19 cellular contexts compared by ENCODE assay signal in the genomic region with DNA sequence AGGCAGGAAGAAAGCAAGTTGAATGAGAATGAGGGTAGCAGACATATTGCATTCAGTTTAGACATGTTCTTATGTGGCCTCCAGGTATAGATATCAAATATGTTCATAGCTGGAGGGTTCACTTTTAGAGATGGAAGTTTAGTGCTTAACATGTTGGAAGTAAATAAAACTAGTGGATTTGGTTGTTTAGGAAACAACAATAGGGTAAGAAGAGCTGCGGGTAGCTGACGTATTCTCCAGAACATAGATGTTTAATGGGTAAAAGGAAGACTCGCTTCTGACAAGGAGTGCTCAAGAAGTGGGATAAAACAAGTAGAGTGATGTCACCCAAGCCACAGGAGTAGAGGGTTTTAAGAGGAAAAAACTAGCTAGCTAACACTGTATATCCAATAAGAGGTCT.
DNase-seq lines count a peak whose midpoint lies in the region; ATAC-seq and TF ChIP-seq lines count a peak whose summit lies in the region.
"Had no signal": no experiment of that assay in that cellular context is flagged by ENCODE, and none has a peak within 500 bp of the region (broad histone marks: within the 10 kb centered on the region; RNA-seq: fewer than 3 reads in every experiment).

No MANE protein-coding gene starts in this region.

- intact Hi-C loops in tibial artery (cut with DNase I; ENCODE audit: low total_unique reads) = no loop called here

- POLR2A ChIA-PET in GM10248 (lab: Yijun Ruan, JAX) = interaction anchor here (0.7 kb wide), 1 partner anchor 438 kb away, joined by 3 read pairs; no protein-coding TSS in a partner anchor

- no peak overlapping the region for H3K4ac ChIP-seq in trophoblast cell (ENCODE audit: low read depth, low read length)

- 0 out of 2 replicates have a peak overlapping the region, but pooled peaks have one; percentile 53 for H2AFZ ChIP-seq in Karpas-422 (ENCODE audit: low read length)
- H2AFZ ChIP-seq in trophoblast cell (ENCODE audit: insufficient read depth, low read length, poor library complexity) = no peak overlapping the region
- H2AFZ ChIP-seq: PC-9 had no signal

- no peak overlapping the region for H3K14ac ChIP-seq in trophoblast cell (ENCODE audit: low read length)

- no peak overlapping the region for H4K8ac ChIP-seq in trophoblast cell (ENCODE audit: low read depth, low read length)

- H3K79me1 ChIP-seq in trophoblast cell (ENCODE audit: low read length) = peaks cover 21% of the 10 kb centered on the region

- WGBS in gastroesophageal sphincter (ENCODE audit: low coverage in 1 of 2), 2 donors = 88 to 100% methylated on average over 3 of the region's 3 CpGs
- WGBS in trophoblast cell (ENCODE audit: extremely low coverage, insufficient coverage, insufficient read length) = no CpG with 5 or more reads among the region's 3 CpGs

- H3K9me3 ChIP-seq in Karpas-422 (ENCODE audit: low read length) = no peaks in the 10 kb centered on the region
- H3K9me3 ChIP-seq in gastroesophageal sphincter = no peaks in the 10 kb centered on the region
- peaks cover 2% of the 10 kb centered on the region for H3K9me3 ChIP-seq in trophoblast cell (ENCODE audit: insufficient read depth, low read depth, low read length)
- H3K9me3 ChIP-seq in tibial artery = no peaks in the 10 kb centered on the region
- H3K9me3 ChIP-seq: SJSA1 had no signal

- CTCF ChIA-PET in GM10248 (lab: Yijun Ruan, JAX) = interaction anchor here (1.0 to 1.5 kb wide), 3 partner anchors 11 to 217 kb away, joined by 3 to 5 read pairs (median 4); no protein-coding TSS in a partner anchor

- H4K20me1 ChIP-seq in Karpas-422 (ENCODE audit: insufficient read depth, low read depth, low read length) = no peaks in the 10 kb centered on the region

- TF ChIP-seq EP300 in gastroesophageal sphincter (IDR thresholded peaks at IDR 0.05) = no peak

- DNase-seq in Karpas-422 (no peak), trophoblast cell (peak; percentile 68 to 88), tibial artery (no peak), HPDE6-E6E7 (ENCODE audit: extremely low spot score) (no peak), GM10248 (ENCODE audit: extremely low spot score) (no peak)
- no peak for DNase-seq in NK-92 treated with Interleukin-12 subunit alpha and Interleukin-12 subunit beta, amount 100 ng/mL, for 24 hours (lab: John Stamatoyannopoulos, UW)
- DNase-seq: AML-193, COR-L47, EL, HCEC 1CT, KBM-7, NCI-H1436 treated with DMSO at 0.1 percent for 48 hours, NCI-H2029 treated with DMSO at 0.1 percent for 48 hours, NCI-H510A treated with DMSO at 0.1 percent for 48 hours, NCI-H82, PC-9 had no signal

- no peak overlapping the region for H4K12ac ChIP-seq in trophoblast cell (ENCODE audit: low read depth, low read length)

- H3K23ac ChIP-seq in trophoblast cell (ENCODE audit: low read length) = no peak overlapping the region

- no peaks in the 10 kb centered on the region for H3K9me2 ChIP-seq in Karpas-422 (replicated peaks; ENCODE audit: insufficient read depth, low read length)

- H2BK12ac ChIP-seq in trophoblast cell (ENCODE audit: low read length) = no peak overlapping the region

- ATAC-seq in gastroesophageal sphincter (no peak), HG02852 (IDR thresholded peaks at IDR 0.05; ENCODE audit: unreplicated experiment) (no peak)

- no peak overlapping the region for H4K91ac ChIP-seq in trophoblast cell (ENCODE audit: low read depth, low read length)

- no peak overlapping the region for H3K4me3 ChIP-seq in Karpas-422 (ENCODE audit: low read length)
- H3K4me3 ChIP-seq in gastroesophageal sphincter = no peak overlapping the region
- no peak overlapping the region for H3K4me3 ChIP-seq in trophoblast cell (ENCODE audit: low read depth, low read length)
- no peak overlapping the region for H3K4me3 ChIP-seq in tibial artery
- H3K4me3 ChIP-seq: PC-9, SJSA1 had no signal

- no peak overlapping the region for H3K18ac ChIP-seq in trophoblast cell (ENCODE audit: low read length)

- TF ChIP-seq POLR2A in gastroesophageal sphincter (IDR thresholded peaks at IDR 0.05) = no peak

- H3K4me2 ChIP-seq in Karpas-422 (ENCODE audit: low read depth, low read length, poor library complexity, severe bottlenecking) (no peak overlapping the region), trophoblast cell (ENCODE audit: low read length) (no peak overlapping the region)
- H3K4me2 ChIP-seq: PC-9 had no signal

- H2BK120ac ChIP-seq in trophoblast cell (ENCODE audit: insufficient read depth, low read length, poor library complexity) = no peak overlapping the region

- H3K27me3 ChIP-seq in Karpas-422 (ENCODE audit: low read length) = no peaks in the 10 kb centered on the region
- H3K27me3 ChIP-seq in gastroesophageal sphincter = no peaks in the 10 kb centered on the region
- H3K27me3 ChIP-seq in trophoblast cell (ENCODE audit: insufficient read depth, low read length) = no peaks in the 10 kb centered on the region
- H3K27me3 ChIP-seq in tibial artery = no peaks in the 10 kb centered on the region
- H3K27me3 ChIP-seq: SJSA1 had no signal

- H3K9ac ChIP-seq in Karpas-422 (ENCODE audit: low read length) (no peak overlapping the region), trophoblast cell (ENCODE audit: low read length) (no peak overlapping the region)

- H3K27ac ChIP-seq in Karpas-422 (ENCODE audit: low read length) (no peak overlapping the region), gastroesophageal sphincter (peak overlapping the region; percentile 87 to 97 (median 92)), trophoblast cell (ENCODE audit: low read depth, low read length) (no peak overlapping the region), tibial artery (peak overlapping the region; percentile 69 to 81)
- H3K27ac ChIP-seq: PC-9, SJSA1 had no signal

- no peak overlapping the region for H2AK5ac ChIP-seq in trophoblast cell (ENCODE audit: low read length)

- H3K4me1 ChIP-seq in Karpas-422 (ENCODE audit: low read length) (peaks cover 7% of the 10 kb centered on the region), gastroesophageal sphincter (peaks cover 21 to 61% (median 22%) of the 10 kb centered on the region in 3 donors), trophoblast cell (ENCODE audit: control insufficient read depth in 1 of 2, insufficient read depth in 2 of 2, low read length in 2 of 2) (peaks cover 18 to 19% of the 10 kb centered on the region in 2 experiments), tibial artery (peaks cover 0 to 69% (median 33%) of the 10 kb centered on the region in 4 donors)

- no peak overlapping the region for H2BK5ac ChIP-seq in trophoblast cell (ENCODE audit: low read depth, low read length, poor library complexity)

- H3K36me3 ChIP-seq in Karpas-422 (ENCODE audit: insufficient read depth, low read length) (no peaks in the 10 kb centered on the region), gastroesophageal sphincter (no peaks in the 10 kb centered on the region), trophoblast cell (ENCODE audit: control insufficient read depth in 1 of 2, insufficient read depth in 2 of 2, low read length in 2 of 2) (no peaks in the 10 kb centered on the region), tibial artery (no peaks in the 10 kb centered on the region)
- H3K36me3 ChIP-seq: SJSA1 had no signal

- TF ChIP-seq CTCF in gastroesophageal sphincter (IDR thresholded peaks at IDR 0.05) (no peak), tibial artery (IDR thresholded peaks at IDR 0.05) (no peak), GM10248 (IDR thresholded peaks at IDR 0.05; ENCODE audit: control extremely low read depth, extremely low read depth, low read depth, missing control alignments) (no peak)

- no peaks in the 10 kb centered on the region for H3K79me2 ChIP-seq in Karpas-422 (ENCODE audit: low read length)
- peaks cover 6% of the 10 kb centered on the region for H3K79me2 ChIP-seq in trophoblast cell (ENCODE audit: control insufficient read depth, insufficient read depth, low read length, poor library complexity)

Comparison
In these comparisons a context has a peak if more than half of its experiments do, and no peak if none do; other contexts are left out.
1. DNase-seq: peak in trophoblast cell (2 of 2); none in Karpas-422 (single experiment), tibial artery (0 of 2), HPDE6-E6E7 (single experiment), GM10248 (single experiment) and NK-92 treated with Interleukin-12 subunit alpha and Interleukin-12 subunit beta, amount 100 ng/mL, for 24 hours (single experiment).
2. H3K27ac ChIP-seq: peak in gastroesophageal sphincter (4 of 4) and tibial artery (2 of 2); none in Karpas-422 (single experiment) and trophoblast cell (single experiment).